Comparison of ENCODE assay signal across 8 cellular contexts in the genomic region with DNA sequence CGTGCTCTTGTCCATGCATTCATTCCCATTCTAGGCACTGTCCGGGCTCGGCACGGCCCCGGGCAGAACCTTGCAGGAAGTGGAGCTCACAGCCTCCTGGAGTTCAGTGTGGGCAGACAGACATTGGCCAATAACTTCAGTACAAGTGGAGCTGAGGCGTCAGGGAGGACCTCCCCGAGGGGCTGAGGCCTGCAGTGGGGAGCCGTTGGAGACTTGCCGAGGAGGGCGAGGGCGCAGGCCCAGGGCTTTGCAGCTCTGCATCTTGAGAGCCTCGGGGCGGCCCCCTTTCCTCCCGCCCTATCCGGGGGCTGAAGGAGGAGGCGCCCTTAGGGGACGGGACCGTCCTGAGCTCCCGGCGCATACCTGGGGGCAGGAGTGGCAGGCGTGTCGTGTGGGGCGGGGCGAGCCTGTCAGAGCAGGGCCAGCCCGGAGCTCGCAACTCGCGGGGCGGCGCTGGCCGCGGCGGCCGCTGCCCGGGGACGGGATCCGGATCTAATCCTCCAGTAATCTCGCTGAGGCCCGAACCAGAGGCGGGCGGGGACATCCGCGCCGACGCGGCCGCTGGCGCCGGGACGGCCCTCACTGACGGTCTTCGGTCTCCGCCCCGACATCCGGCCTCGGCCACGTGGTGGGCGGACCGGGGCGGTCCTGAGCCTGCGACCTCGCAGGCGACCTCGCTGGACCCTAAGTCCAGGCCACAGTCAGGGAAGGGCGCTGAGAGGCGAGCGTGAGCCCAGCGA. TPM values are rescaled to one million over a fixed set of nuclear protein-coding genes. Genes with fewer than 3 reads are reported as not detected.
DNase-seq lines count a peak whose midpoint lies in the region; ATAC-seq, FAIRE-seq and TF ChIP-seq lines count a peak whose summit lies in the region.

Gene ACY1, plus strand, starts transcription at position 698 of the 740 bp plus-strand sequence. CDS start 530 bp downstream, outside the sequence.

- peaks cover 24% of the 10 kb centered on the region for H3K4me1 Mint-ChIP-seq in osteocyte (ENCODE audit: unreplicated experiment)

- H3K4me1 ChIP-seq in thoracic aorta (ENCODE audit: control insufficient read depth in 1 of 2, low read depth in 2 of 2): peaks cover 15 to 22% of the 10 kb centered on the region in 2 donors

- DNase-seq in D721Med (ENCODE audit: insufficient read length, low spot score) (peak; percentile 98), HS-27A (ENCODE audit: low read depth) (peak; percentile 66), glomerular visceral epithelial cell (ENCODE audit: extremely low spot score) (peak; percentile 84), osteocyte (ENCODE audit: extremely low spot score, unreplicated experiment) (peak; percentile 93), thoracic aorta (ENCODE audit: low spot score) (no peak)
- DNase-seq in activated naive CD4-positive, alpha-beta T cell treated with anti-CD3 and anti-CD28 coated beads, Interleukin-2, amount 50 U/mL, for 72 hours (ENCODE audit: low spot score in 2 of 2): peak; percentile 81 to 90

- H3K27me3 Mint-ChIP-seq in osteocyte (ENCODE audit: unreplicated experiment): no peaks in the 10 kb centered on the region

- H3K27ac Mint-ChIP-seq in activated naive CD4-positive, alpha-beta T cell treated with anti-CD3 and anti-CD28 coated beads, Interleukin-2, amount 50 U/mL, for 72 hours: peak within 1 kb of the TSS; percentile 90 to 92
- peak within 1 kb of the TSS; percentile 98 for H3K27ac Mint-ChIP-seq in osteocyte (ENCODE audit: unreplicated experiment)

- H3K27ac ChIP-seq in thoracic aorta: peak within 1 kb of the TSS; percentile 94 to 97

- no peaks in the 10 kb centered on the region for H3K9me3 ChIP-seq in thoracic aorta

- no peaks in the 10 kb centered on the region for H3K36me3 Mint-ChIP-seq in activated naive CD4-positive, alpha-beta T cell treated with anti-CD3 and anti-CD28 coated beads, Interleukin-2, amount 50 U/mL, for 72 hours
- no peaks in the 10 kb centered on the region for H3K36me3 Mint-ChIP-seq in osteocyte (ENCODE audit: unreplicated experiment)

- H3K9me3 Mint-ChIP-seq in activated naive CD4-positive, alpha-beta T cell treated with anti-CD3 and anti-CD28 coated beads, Interleukin-2, amount 50 U/mL, for 72 hours: no peaks in the 10 kb centered on the region
- H3K9me3 Mint-ChIP-seq in osteocyte (ENCODE audit: unreplicated experiment): no peaks in the 10 kb centered on the region

- ATAC-seq in GM19463 (IDR thresholded peaks at IDR 0.05; ENCODE audit: unreplicated experiment) (peak; percentile 73), SK-N-SH treated with all-trans-retinoic acid at 6 μM for 48 hours (peak; percentile 89), thoracic aorta (ENCODE audit: insufficient number of reproducible peaks, low FRiP score, low read depth) (peak; percentile 86)
- peak; percentile 84 to 87 for ATAC-seq in activated naive CD4-positive, alpha-beta T cell treated with anti-CD3 and anti-CD28 coated beads, Interleukin-2, amount 50 U/mL, for 72 hours

- FAIRE-seq in D721Med (lab: Jason Lieb, UNC): no peak

- peak within 1 kb of the TSS; percentile 86 for H3K4me3 Mint-ChIP-seq in osteocyte (ENCODE audit: unreplicated experiment)

- TF ChIP-seq CTCF in D721Med (IDR thresholded peaks at IDR 0.05; ENCODE audit: insufficient read depth, missing control alignments): no peak
- TF ChIP-seq CTCF in osteocyte (IDR thresholded peaks at IDR 0.05): no peak
- TF ChIP-seq CTCF in thoracic aorta (IDR thresholded peaks at IDR 0.05): no peak

- peak within 1 kb of the TSS; percentile 89 for H3K4me3 ChIP-seq in thoracic aorta

- H3K36me3 ChIP-seq in thoracic aorta: peaks cover 3% of the 10 kb centered on the region

- no peaks in the 10 kb centered on the region for H3K27me3 ChIP-seq in thoracic aorta (replicated peaks; ENCODE audit: insufficient read depth)

TF ChIP-seq in SK-N-SH treated with all-trans-retinoic acid at 6 μM for 48 hours, 23 proteins besides CTCF, POLR2A, EP300 and RAD21:
- TF ChIP-seq ZNF70 (CRISPR knock-in tag; IDR thresholded peaks at IDR 0.05) (no peak), ZFP3 (CRISPR knock-in tag; IDR thresholded peaks at IDR 0.05) (0 out of 2 replicates have a peak, but pooled peaks have one; percentile 29)

RNA-seq across cellular contexts. Expression of gene ACY1, which starts in this region (rescaled TPM):
- 10 to 100 TPM; 54.7 to 78.5 TPM for total RNA-seq in activated naive CD4-positive, alpha-beta T cell treated with anti-CD3 and anti-CD28 coated beads, Interleukin-2, amount 50 U/mL, for 72 hours
- total RNA-seq in osteocyte: 31.0 and 40.1 TPM in 2 replicates
- total RNA-seq in thoracic aorta: 10 to 100 TPM in 1 of 2 donors, 1 to 10 TPM in 1; 6.1 to 12.3 TPM
